8 cellular contexts compared by ENCODE assay signal in genomic region chr14:91418387-91419043, GRCh38. TPM values are rescaled to one million over a fixed set of nuclear protein-coding genes. Genes with fewer than 3 reads are reported as not detected.
DNase-seq lines count a peak whose midpoint lies in the region; ATAC-seq and TF ChIP-seq lines count a peak whose summit lies in the region.

No MANE protein-coding gene starts in this region.

- H3K9me3 Mint-ChIP-seq in activated naive CD4-positive, alpha-beta T cell treated with anti-CD3 and anti-CD28 coated beads, Interleukin-2, amount 10 ng/mL, durations not matched to agents 7 days and 5 days, result no peaks in the 10 kb centered on the region

- ATAC-seq in Right ventricle myocardium inferior (peak; percentile 76), HG02884 (IDR thresholded peaks at IDR 0.05; ENCODE audit: unreplicated experiment) (no peak)

- no peaks in the 10 kb centered on the region for H3K36me3 ChIP-seq in ovary
- H3K36me3 ChIP-seq in tibial nerve, result no peaks in the 10 kb centered on the region

- intact Hi-C loops in Right ventricle myocardium inferior (cut with DNase I), result loop anchor here (1.0 to 10.0 kb wide), 2 partner anchors 54 to 93 kb away; no protein-coding TSS in a partner anchor
- intact Hi-C loops in ovary (cut with DNase I), result loop anchor here (1.0 to 10.0 kb wide), 3 partner anchors 91 to 95 kb away; no protein-coding TSS in a partner anchor

- H3K27ac ChIP-seq in ovary (no peak overlapping the region), tibial nerve (peak overlapping the region in 2 of 4 donors; percentile 9 to 51)

- H3K4me1 Mint-ChIP-seq in activated naive CD4-positive, alpha-beta T cell treated with anti-CD3 and anti-CD28 coated beads, Interleukin-2, amount 10 ng/mL, durations not matched to agents 7 days and 5 days, result peaks cover 35% of the 10 kb centered on the region

- 1 to 3% (median 2%) methylated on average over 42 of the region's 42 CpGs for WGBS in ovary, 3 donors
- WGBS in tibial nerve, 2 donors, result 0 to 2% methylated on average over 22 to 42 of the region's 42 CpGs

- no peak for TF ChIP-seq EP300 in ovary (IDR thresholded peaks at IDR 0.05)
- TF ChIP-seq EP300 in tibial nerve (IDR thresholded peaks at IDR 0.05), result peak in 1 of 2 donors; percentile 17

- DNase-seq in HT1080 (ENCODE audit: low read depth) (peak; percentile 65), RPMI8226 (peak; percentile 69), Right ventricle myocardium inferior (ENCODE audit: missing footprints) (peak; percentile 89), ovary (peak; percentile 29 to 73 (median 56)), tibial nerve (ENCODE audit: low spot score in 2 of 2) (peak; percentile 31 to 77)
- DNase-seq in activated naive CD4-positive, alpha-beta T cell treated with anti-CD3 and anti-CD28 coated beads, Interleukin-2, amount 10 ng/mL, durations not matched to agents 7 days and 5 days, result peak; percentile 84

- peak overlapping the region; percentile 93; the same call in 1 of the 2 replicates for H3K4me3 ChIP-seq in GM08714 (ENCODE audit: low read length)
- peak overlapping the region; percentile 44 for H3K4me3 ChIP-seq in ovary
- peak overlapping the region; percentile 2 to 60 (median 34) for H3K4me3 ChIP-seq in tibial nerve

- peak overlapping the region; percentile 91 for H3K27ac Mint-ChIP-seq in activated naive CD4-positive, alpha-beta T cell treated with anti-CD3 and anti-CD28 coated beads, Interleukin-2, amount 10 ng/mL, durations not matched to agents 7 days and 5 days

- H3K27me3 Mint-ChIP-seq in activated naive CD4-positive, alpha-beta T cell treated with anti-CD3 and anti-CD28 coated beads, Interleukin-2, amount 10 ng/mL, durations not matched to agents 7 days and 5 days, result peaks cover 11% of the 10 kb centered on the region

- peak; percentile 42 to 85 (median 84) for TF ChIP-seq CTCF in ovary (IDR thresholded peaks at IDR 0.05)
- peak; percentile 87 to 99 (median 93) for TF ChIP-seq CTCF in tibial nerve (IDR thresholded peaks at IDR 0.05)

- H3K27me3 ChIP-seq in ovary, result no peaks in the 10 kb centered on the region
- peaks cover 0 to 17% of the 10 kb centered on the region in 2 donors for H3K27me3 ChIP-seq in tibial nerve

- H3K9me3 ChIP-seq in ovary, result no peaks in the 10 kb centered on the region
- H3K9me3 ChIP-seq in tibial nerve, result no peaks in the 10 kb centered on the region

- no peak for TF ChIP-seq POLR2A in ovary (IDR thresholded peaks at IDR 0.05)
- no peak for TF ChIP-seq POLR2A in tibial nerve (IDR thresholded peaks at IDR 0.05)

- peaks cover 5% of the 10 kb centered on the region for H3K4me1 ChIP-seq in ovary (ENCODE audit: insufficient read depth)
- peaks cover 0 to 26% (median 7%) of the 10 kb centered on the region in 4 donors for H3K4me1 ChIP-seq in tibial nerve

- CTCF ChIA-PET in activated naive CD4-positive, alpha-beta T cell treated with anti-CD3 and anti-CD28 coated beads, Interleukin-2, amount 10 ng/mL, durations not matched to agents 7 days and 5 days (lab: Charles Lee), result interaction anchor here (0.7 to 8.5 kb wide), 17 partner anchors 9 to 493 kb away, joined by 3 to 85 read pairs (median 4); no protein-coding TSS in a partner anchor

- peaks cover 29% of the 10 kb centered on the region for H3K36me3 Mint-ChIP-seq in activated naive CD4-positive, alpha-beta T cell treated with anti-CD3 and anti-CD28 coated beads, Interleukin-2, amount 10 ng/mL, durations not matched to agents 7 days and 5 days

- H3K4me3 Mint-ChIP-seq in activated naive CD4-positive, alpha-beta T cell treated with anti-CD3 and anti-CD28 coated beads, Interleukin-2, amount 10 ng/mL, durations not matched to agents 7 days and 5 days, result peak overlapping the region; percentile 69

RNA-seq across cellular contexts. Expression of gene CCDC88C, which starts 0.9 kb away (rescaled TPM):
- 13.2 and 15.2 TPM in 2 replicates for total RNA-seq in HT1080 (2014; rRNA removed; shearing (Covaris generic))
- polyA plus RNA-seq in HT1080 (2015; cell fraction: cytosol; rRNA removed), result 7.8 and 8.4 TPM in 2 replicates
- polyA plus RNA-seq in HT1080 (2015; cell fraction: nucleus; rRNA removed), result 14.2 and 20.7 TPM in 2 replicates
- total RNA-seq in Right ventricle myocardium inferior, result 3.6 TPM
- total RNA-seq in ovary, result 10 to 100 TPM in 1 of 7 donors, 1 to 10 TPM in 6; 2.0 to 17.7 (median 5.1) TPM
- 1 to 10 TPM; 2.3 to 3.1 TPM for polyA plus RNA-seq in ovary
- 10 to 100 TPM in 1 of 4 donors, 1 to 10 TPM in 3; 3.6 to 12.6 (median 6.8) TPM for total RNA-seq in tibial nerve

Comparison
In these comparisons a context has a peak if more than half of its experiments do, and no peak if none do; other contexts are left out.
1. H3K4me3 ChIP-seq: peak in every context shown above with its lines; median percentile 93 in GM08714; 44 in ovary; 34 in tibial nerve.